28 cellular contexts compared by ENCODE assay signal in the genomic region with DNA sequence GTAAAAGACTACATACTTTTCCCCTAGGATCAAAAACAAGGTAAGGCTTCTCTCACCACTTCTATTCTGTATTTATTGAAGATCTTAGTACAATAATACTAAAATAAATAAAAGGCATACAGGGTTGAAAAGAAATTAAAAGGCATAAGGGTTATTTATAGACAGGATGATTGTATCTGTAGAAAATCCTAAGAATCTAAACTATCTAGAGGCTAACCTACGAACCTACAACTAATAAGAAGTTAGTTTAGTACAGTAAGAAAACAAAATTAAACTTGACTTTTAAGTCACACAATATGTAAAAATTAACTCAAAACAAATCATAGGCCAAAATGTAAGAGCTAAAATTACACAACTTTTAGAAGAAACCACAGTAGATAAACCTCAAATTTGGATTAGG. TPM values are rescaled to one million over a fixed set of nuclear protein-coding genes. Genes with fewer than 3 reads are reported as not detected.
DNase-seq lines count a peak whose midpoint lies in the region; ATAC-seq and TF ChIP-seq lines count a peak whose summit lies in the region.
"Had no signal": no experiment of that assay in that cellular context is flagged by ENCODE, and none has a peak within 500 bp of the region (broad histone marks: within the 10 kb centered on the region; RNA-seq: fewer than 3 reads in every experiment).

No MANE protein-coding gene starts in this region.

- H3K36me3 Mint-ChIP-seq in endodermal cell (ENCODE audit: low read depth): peaks cover 24% of the 10 kb centered on the region

- H3K4me3 ChIP-seq in PC-3 (ENCODE audit: low read length): peak overlapping the region; percentile 15; the same call in 1 of the 2 replicates
- H3K4me3 ChIP-seq in endodermal cell (ENCODE audit: low read length): no peak overlapping the region
- H3K4me3 ChIP-seq in right atrium auricular region: no peak overlapping the region
- H3K4me3 ChIP-seq: GM12878, mucosa of descending colon, ovary, stomach had no signal

- H3K36me3 ChIP-seq in PC-3 (ENCODE audit: low read depth, low read length) (peaks cover 21% of the 10 kb centered on the region; the same call in 1 of the 2 replicates), endodermal cell (ENCODE audit: control insufficient read depth, insufficient read depth, low read length) (peaks cover 33% of the 10 kb centered on the region), right atrium auricular region (peaks cover 14% of the 10 kb centered on the region)
- H3K36me3 ChIP-seq: ovary had no signal

- no peaks in the 10 kb centered on the region for H3K4me1 Mint-ChIP-seq in endodermal cell
- H3K4me1 Mint-ChIP-seq: activated naive CD4-positive, alpha-beta T cell treated with anti-CD3 and anti-CD28 coated beads, Interleukin-2, amount 10 ng/mL, durations not matched to agents 7 days and 5 days had no signal

- CTCF ChIA-PET in PC-3 (lab: Charles Lee): no interaction called here

- DNase-seq in A172 (ENCODE audit: low spot score) (peak; percentile 11), PC-3 (no peak), endodermal cell (no peak), myocyte (ENCODE audit: low read depth) (peak; percentile 19), right atrium auricular region (ENCODE audit: low spot score) (no peak)
- no peak for DNase-seq in stimulated activated CD8-positive, alpha-beta memory T cell treated with anti-CD3 and anti-CD28 coated beads, Interleukin-4, amount 100 ng/mL, for 48 hours
- DNase-seq: activated B cell treated with CpG ODN at 0.5 μM for 24 hours; activated CD8-positive, alpha-beta T cell treated with anti-CD3 and anti-CD28 coated beads for 36 hours; activated naive CD4-positive, alpha-beta T cell treated with anti-CD3 and anti-CD28 coated beads, Interleukin-2, amount 10 ng/mL, durations not matched to agents 7 days and 5 days; activated T-cell treated with anti-CD3 and anti-CD28 coated beads, Interleukin-2, amount 50 U/mL, for 24 hours; cortex of kidney; erythroblast; mucosa of descending colon; MV-4-11; NCI-H1694 treated with DMSO at 0.1 percent for 48 hours; NCI-H345; ovary; stimulated activated CD4-positive, alpha-beta T cell treated with anti-CD3 and anti-CD28 coated beads, Interleukin-2, amount 100 ng/mL, for 48 hours; stomach had no signal

- no TSS peak for BruUV-seq in PC-3 (replicated peaks; lab: Mats Ljungman, UMichigan)

- H4K20me1 ChIP-seq in PC-3 (ENCODE audit: low read length): no peaks in the 10 kb centered on the region

- H3K9ac ChIP-seq in PC-3 (ENCODE audit: low read length): no peak overlapping the region
- H3K9ac ChIP-seq in endodermal cell (ENCODE audit: extremely low read depth, low read length, poor library complexity, severe bottlenecking): no peak overlapping the region

- peak overlapping the region; percentile 66 for H3K27ac ChIP-seq in PC-3 (ENCODE audit: low read length)
- H3K27ac ChIP-seq in endodermal cell (ENCODE audit: low read depth, low read length): no peak overlapping the region
- H3K27ac ChIP-seq in right atrium auricular region: peak overlapping the region in 1 of 2 donors; percentile 28
- H3K27ac ChIP-seq: C4-2B, ovary, stomach had no signal

- no peaks in the 10 kb centered on the region for H3F3A ChIP-seq in PC-3 (ENCODE audit: low read length, unreplicated experiment)

- no peaks in the 10 kb centered on the region for H3K79me2 ChIP-seq in PC-3 (ENCODE audit: low read length)

- POLR2A ChIA-PET in PC-3 (lab: Charles Lee; ENCODE audit: unreplicated experiment): no interaction called here

- H3K9me2 ChIP-seq in PC-3 (replicated peaks; ENCODE audit: low read length): no peaks in the 10 kb centered on the region

- H3K4me3 Mint-ChIP-seq in endodermal cell: no peak overlapping the region
- H3K4me3 Mint-ChIP-seq: activated B cell treated with CpG ODN at 0.5 μM for 24 hours; activated CD8-positive, alpha-beta T cell treated with anti-CD3 and anti-CD28 coated beads for 36 hours; activated naive CD4-positive, alpha-beta T cell treated with anti-CD3 and anti-CD28 coated beads, Interleukin-2, amount 10 ng/mL, durations not matched to agents 7 days and 5 days; activated T-cell treated with anti-CD3 and anti-CD28 coated beads, Interleukin-2, amount 50 U/mL, for 24 hours; T-helper 2 cell treated with Interferon-gamma antibody and Interleukin-4, amounts not matched to agents 5 μg/mL and 100 μg/mL, for 36 hours had no signal

- H3K4me1 ChIP-seq in PC-3 (ENCODE audit: insufficient read depth, low read length) (peaks cover 21% of the 10 kb centered on the region), endodermal cell (ENCODE audit: control insufficient read depth, insufficient read depth, low read length) (no peaks in the 10 kb centered on the region), right atrium auricular region (peaks cover 0 to 6% of the 10 kb centered on the region in 2 donors)

- H3K9me3 ChIP-seq in PC-3 (ENCODE audit: low read length) (no peaks in the 10 kb centered on the region), endodermal cell (ENCODE audit: control insufficient read depth, low read length) (no peaks in the 10 kb centered on the region), right atrium auricular region (no peaks in the 10 kb centered on the region)
- H3K9me3 ChIP-seq: mucosa of descending colon, ovary, stomach had no signal

- no peaks in the 10 kb centered on the region for H3K27me3 Mint-ChIP-seq in endodermal cell (ENCODE audit: insufficient read depth)
- H3K27me3 Mint-ChIP-seq: activated B cell treated with CpG ODN at 0.5 μM for 24 hours; activated CD8-positive, alpha-beta T cell treated with anti-CD3 and anti-CD28 coated beads for 36 hours; activated naive CD4-positive, alpha-beta T cell treated with anti-CD3 and anti-CD28 coated beads, Interleukin-2, amount 10 ng/mL, durations not matched to agents 7 days and 5 days; activated T-cell treated with anti-CD3 and anti-CD28 coated beads, Interleukin-2, amount 50 U/mL, for 24 hours had no signal

- H3K9me3 Mint-ChIP-seq in endodermal cell: no peaks in the 10 kb centered on the region
- H3K9me3 Mint-ChIP-seq: activated B cell treated with CpG ODN at 0.5 μM for 24 hours; activated CD8-positive, alpha-beta T cell treated with anti-CD3 and anti-CD28 coated beads for 36 hours; activated naive CD4-positive, alpha-beta T cell treated with anti-CD3 and anti-CD28 coated beads, Interleukin-2, amount 10 ng/mL, durations not matched to agents 7 days and 5 days; activated T-cell treated with anti-CD3 and anti-CD28 coated beads, Interleukin-2, amount 50 U/mL, for 24 hours; T-helper 2 cell treated with Interferon-gamma antibody and Interleukin-4, amounts not matched to agents 5 μg/mL and 100 μg/mL, for 36 hours had no signal

- H3K27ac Mint-ChIP-seq in endodermal cell: peak overlapping the region; percentile 33
- H3K27ac Mint-ChIP-seq: activated B cell treated with CpG ODN at 0.5 μM for 24 hours; activated CD8-positive, alpha-beta T cell treated with anti-CD3 and anti-CD28 coated beads for 36 hours; activated naive CD4-positive, alpha-beta T cell treated with anti-CD3 and anti-CD28 coated beads, Interleukin-2, amount 10 ng/mL, durations not matched to agents 7 days and 5 days; activated T-cell treated with anti-CD3 and anti-CD28 coated beads, Interleukin-2, amount 50 U/mL, for 24 hours; T-helper 2 cell treated with Interferon-gamma antibody and Interleukin-4, amounts not matched to agents 5 μg/mL and 100 μg/mL, for 36 hours had no signal

- no CpG with 5 or more reads among the region's 1 CpG for WGBS in endodermal cell (ENCODE audit: insufficient coverage in 1 of 2, insufficient read length in 1 of 2), 2 experiments

- H3K27me3 ChIP-seq in PC-3 (ENCODE audit: low read length): no peaks in the 10 kb centered on the region
- no peaks in the 10 kb centered on the region for H3K27me3 ChIP-seq in endodermal cell (ENCODE audit: control insufficient read depth, insufficient read depth, low read length, poor library complexity, severe bottlenecking)
- no peaks in the 10 kb centered on the region for H3K27me3 ChIP-seq in right atrium auricular region
- H3K27me3 ChIP-seq: ovary, stomach had no signal

- TF ChIP-seq CTCF in PC-3 (conservative IDR thresholded peaks at IDR 0.05; ENCODE audit: low read depth, low read length) (no peak), endodermal cell (conservative IDR thresholded peaks at IDR 0.05) (no peak), right atrium auricular region (IDR thresholded peaks at IDR 0.05) (no peak)

- ATAC-seq in PC-3 (no peak), HG02852 (IDR thresholded peaks at IDR 0.05; ENCODE audit: unreplicated experiment) (no peak), HG03439 (IDR thresholded peaks at IDR 0.05; ENCODE audit: unreplicated experiment) (no peak)
- ATAC-seq: activated CD8-positive, alpha-beta T cell treated with anti-CD3 and anti-CD28 coated beads for 36 hours; GM12878; mucosa of descending colon had no signal

- peak overlapping the region; percentile 70 for H3K4me2 ChIP-seq in PC-3 (ENCODE audit: low read length)

- no peak overlapping the region for H2AFZ ChIP-seq in PC-3 (ENCODE audit: low read length)

- intact Hi-C loops in PC-3 (cut with micrococcal nuclease): loop anchor here (1.0 to 5.0 kb wide), 2 partner anchors 74 to 137 kb away; no protein-coding TSS in a partner anchor

RNA-seq across cellular contexts. Expression of a gene that starts 50.4 kb away (rescaled TPM):
- not detected in 2 replicates for total RNA-seq in A172 (2014; rRNA removed; shearing (Covaris generic))
- total RNA-seq in PC-3 (2014; rRNA removed) (not detected in 2 replicates), endodermal cell (not detected), myocyte (not detected in 2 replicates), right atrium auricular region (not detected)
- polyA plus RNA-seq in endodermal cell (2013, experiment 1 of 2): not detected
- polyA plus RNA-seq in endodermal cell (2013, experiment 2 of 2): not detected
- not detected for polyA plus RNA-seq in myocyte (2012)
- total RNA-seq: A673; activated B cell treated with CpG ODN at 0.5 μM for 24 hours; activated CD8-positive, alpha-beta T cell treated with anti-CD3 and anti-CD28 coated beads for 36 hours; glomerular endothelial cell; GM12878; mucosa of descending colon; ovary; SK-MEL-5; stomach; urinary bladder had no signal
- polyA plus RNA-seq: GM12878, ovary, stomach, urinary bladder had no signal

Comparison
In these comparisons a context has a peak if more than half of its experiments do, and no peak if none do; other contexts are left out.
1. DNase-seq: peak in A172 (single experiment) and myocyte (single experiment); none in PC-3 (single experiment), endodermal cell (single experiment), right atrium auricular region (single experiment) and stimulated activated CD8-positive, alpha-beta memory T cell treated with anti-CD3 and anti-CD28 coated beads, Interleukin-4, amount 100 ng/mL, for 48 hours (single experiment).